In the genomic region with DNA sequence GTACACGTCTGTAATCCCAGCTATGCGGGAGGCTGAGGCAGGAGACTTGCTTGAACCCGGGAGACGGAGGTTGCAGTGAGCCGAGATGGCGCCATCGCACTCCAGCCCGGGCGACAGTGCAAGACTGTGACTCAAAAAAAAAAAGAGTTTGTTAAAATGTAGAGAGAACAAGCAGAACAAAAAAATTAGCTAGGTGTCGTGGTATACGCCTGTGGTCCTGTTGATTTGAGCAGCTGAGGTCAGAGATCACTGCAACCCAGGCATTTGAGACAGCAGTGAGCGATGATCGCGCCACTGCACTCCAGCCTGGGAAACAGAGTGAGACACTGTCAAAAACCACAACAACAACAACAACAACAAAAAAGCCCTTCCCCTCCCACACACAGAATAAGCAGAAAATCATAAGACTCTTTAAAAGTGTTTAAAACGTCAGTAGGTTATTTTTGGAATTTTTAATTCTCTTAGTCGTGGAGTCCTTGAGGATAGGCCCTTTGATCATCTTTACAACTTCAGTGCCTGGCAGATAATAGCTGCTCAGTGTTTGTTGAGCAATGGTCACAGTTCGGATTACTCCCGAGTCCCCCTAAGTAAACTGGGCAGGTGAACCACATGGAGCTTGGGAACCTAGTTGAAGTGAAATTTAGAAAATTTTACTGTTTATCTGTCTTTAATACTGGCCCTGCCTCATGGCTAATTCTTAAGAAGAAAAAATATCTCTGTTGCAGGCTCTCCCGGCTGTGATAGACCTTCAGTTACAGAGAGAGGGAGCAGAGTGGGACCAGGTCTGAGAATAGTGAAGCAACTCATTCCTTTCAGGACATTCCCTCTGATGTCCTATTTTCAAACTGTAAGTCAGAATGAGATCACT, we compare ENCODE assay signal across 2 cellular contexts.
TF ChIP-seq lines count a peak whose summit lies in the region.

No MANE protein-coding gene starts in this region.

TF ChIP-seq in HEK293, 187 proteins besides CTCF, POLR2A, EP300 and RAD21:
- TF ChIP-seq ZNF398 (tag by site-specific recombination; IDR thresholded peaks at IDR 0.05) (no peak), ZBTB44 (tag by site-specific recombination; IDR thresholded peaks at IDR 0.05) (no peak), ZNF600 (tag by site-specific recombination; IDR thresholded peaks at IDR 0.05) (no peak), KLF16 (tag by site-specific recombination; IDR thresholded peaks at IDR 0.05) (no peak), ZNF335 (tag by site-specific recombination; conservative IDR thresholded peaks at IDR 0.05) (no peak)
TF ChIP-seq in HEK293: peak in this region for 0.

TF ChIP-seq in GM12878, 131 proteins besides CTCF, POLR2A, EP300 and RAD21:
- peak; percentile 47; the same call in 1 of the 2 replicates for TF ChIP-seq ZBTB33 (IDR thresholded peaks at IDR 0.05)
- TF ChIP-seq, protein P1, sequence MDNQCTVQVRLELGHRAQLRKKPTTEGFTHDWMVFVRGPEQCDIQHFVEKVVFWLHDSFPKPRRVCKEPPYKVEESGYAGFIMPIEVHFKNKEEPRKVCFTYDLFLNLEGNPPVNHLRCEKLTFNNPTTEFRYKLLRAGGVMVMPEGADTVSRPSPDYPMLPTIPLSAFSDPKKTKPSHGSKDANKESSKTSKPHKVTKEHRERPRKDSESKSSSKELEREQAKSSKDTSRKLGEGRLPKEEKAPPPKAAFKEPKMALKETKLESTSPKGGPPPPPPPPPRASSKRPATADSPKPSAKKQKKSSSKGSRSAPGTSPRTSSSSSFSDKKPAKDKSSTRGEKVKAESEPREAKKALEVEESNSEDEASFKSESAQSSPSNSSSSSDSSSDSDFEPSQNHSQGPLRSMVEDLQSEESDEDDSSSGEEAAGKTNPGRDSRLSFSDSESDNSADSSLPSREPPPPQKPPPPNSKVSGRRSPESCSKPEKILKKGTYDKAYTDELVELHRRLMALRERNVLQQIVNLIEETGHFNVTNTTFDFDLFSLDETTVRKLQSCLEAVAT (IDR thresholded peaks at IDR 0.05): peak; percentile 46
- TF ChIP-seq NFIC (IDR thresholded peaks at IDR 0.05; ENCODE audit: low read depth, low read length): 0 out of 2 replicates have a peak, but pooled peaks have one; percentile 16
- no peak for TF ChIP-seq MTA3 (IDR thresholded peaks at IDR 0.05; ENCODE audit: borderline replicate concordance, low read length)
- TF ChIP-seq, protein P2, sequence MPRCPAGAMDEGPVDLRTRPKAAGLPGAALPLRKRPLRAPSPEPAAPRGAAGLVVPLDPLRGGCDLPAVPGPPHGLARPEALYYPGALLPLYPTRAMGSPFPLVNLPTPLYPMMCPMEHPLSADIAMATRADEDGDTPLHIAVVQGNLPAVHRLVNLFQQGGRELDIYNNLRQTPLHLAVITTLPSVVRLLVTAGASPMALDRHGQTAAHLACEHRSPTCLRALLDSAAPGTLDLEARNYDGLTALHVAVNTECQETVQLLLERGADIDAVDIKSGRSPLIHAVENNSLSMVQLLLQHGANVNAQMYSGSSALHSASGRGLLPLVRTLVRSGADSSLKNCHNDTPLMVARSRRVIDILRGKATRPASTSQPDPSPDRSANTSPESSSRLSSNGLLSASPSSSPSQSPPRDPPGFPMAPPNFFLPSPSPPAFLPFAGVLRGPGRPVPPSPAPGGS (IDR thresholded peaks at IDR 0.05; ENCODE audit: borderline replicate concordance, insufficient read depth, low read depth, low read length, poor library complexity, severe bottlenecking): peak; percentile 61
- TF ChIP-seq STAT1 (conservative IDR thresholded peaks at IDR 0.05): no peak
